1 cellular context compared by ENCODE assay signal in genomic region chrX:77785746-77786548, GRCh38.
TF ChIP-seq lines count a peak whose summit lies in the region.

Gene ATRX, minus strand, starts transcription at chrX:77786216. Its CDS starts 215 bp downstream, at chrX:77786001.

TF ChIP-seq in HepG2, 621 proteins besides CTCF, POLR2A, EP300 and RAD21 (continued from another document and continues in another):
- TF ChIP-seq ATF6 (CRISPR knock-in tag; conservative IDR thresholded peaks at IDR 0.05) (no peak), KDM4B (CRISPR knock-in tag; IDR thresholded peaks at IDR 0.05) (no peak), UBTF (CRISPR knock-in tag; IDR thresholded peaks at IDR 0.05) (peak; percentile 47), HDAC1 (CRISPR knock-in tag; IDR thresholded peaks at IDR 0.05) (peak; percentile 47; the same call in 1 of the 2 replicates), POLR2G (IDR thresholded peaks at IDR 0.05; ENCODE audit: low read depth, low read length) (peak; percentile 87), KLF16 (CRISPR knock-in tag; IDR thresholded peaks at IDR 0.05) (0 out of 4 replicates have a peak, but pooled peaks of 1 of the 2 experiments have one; percentile 58), PAXIP1 (CRISPR knock-in tag; conservative IDR thresholded peaks at IDR 0.05) (no peak), ZNF251 (CRISPR knock-in tag; IDR thresholded peaks at IDR 0.05) (no peak), PHF8 (CRISPR knock-in tag; IDR thresholded peaks at IDR 0.05) (peak; percentile 84), RBFOX2 (IDR thresholded peaks at IDR 0.05; ENCODE audit: low read depth, low read length) (peak; percentile 80), ATF1 (CRISPR knock-in tag; IDR thresholded peaks at IDR 0.05) (peak; percentile 67), ZGPAT (CRISPR knock-in tag; IDR thresholded peaks at IDR 0.05) (0 out of 2 replicates have a peak, but pooled peaks have one; percentile 45), CREB1 (IDR thresholded peaks at IDR 0.05) (peak; percentile 59), CREB1 (CRISPR knock-in tag; IDR thresholded peaks at IDR 0.05) (peak; percentile 92), HNF4A (CRISPR knock-in tag; IDR thresholded peaks at IDR 0.05) (no peak), GATAD1 (CRISPR knock-in tag; IDR thresholded peaks at IDR 0.05) (0 out of 2 replicates have a peak, but pooled peaks have one; percentile 43), IKZF5 (CRISPR knock-in tag; IDR thresholded peaks at IDR 0.05) (0 out of 2 replicates have a peak, but pooled peaks have one; percentile 38), ZNF770 (CRISPR knock-in tag; IDR thresholded peaks at IDR 0.05) (peak; percentile 64; the same call in 1 of the 2 replicates), PRDM10 (CRISPR knock-in tag; IDR thresholded peaks at IDR 0.05; ENCODE audit: low read depth) (peak; percentile 17; the same call in 1 of the 2 replicates), YEATS4 (CRISPR knock-in tag; IDR thresholded peaks at IDR 0.05; ENCODE audit: borderline replicate concordance) (peak; percentile 63; the same call in 1 of the 2 replicates), TFE3 (CRISPR knock-in tag; IDR thresholded peaks at IDR 0.05) (0 out of 2 replicates have a peak, but pooled peaks have one; percentile 31), GABPB1 (CRISPR knock-in tag; IDR thresholded peaks at IDR 0.05) (0 out of 2 replicates have a peak, but pooled peaks have one; percentile 34), PHF21A (CRISPR knock-in tag; IDR thresholded peaks at IDR 0.05) (no peak), ZNF430 (CRISPR knock-in tag; IDR thresholded peaks at IDR 0.05) (peak; percentile 63; the same call in 1 of the 2 replicates), ZNF501 (CRISPR knock-in tag; IDR thresholded peaks at IDR 0.05) (no peak), HNRNPLL (IDR thresholded peaks at IDR 0.05; ENCODE audit: low read depth, low read length, poor library complexity, severe bottlenecking) (peak; percentile 48), SALL1 (CRISPR knock-in tag; IDR thresholded peaks at IDR 0.05) (peak; percentile 45; the same call in 1 of the 2 replicates), ZNF800 (CRISPR knock-in tag; IDR thresholded peaks at IDR 0.05) (no peak), NFRKB (IDR thresholded peaks at IDR 0.05) (peak; percentile 79; the same call in 1 of the 2 replicates), ZFX (CRISPR knock-in tag; IDR thresholded peaks at IDR 0.05; ENCODE audit: low read depth) (peak; percentile 81), TAF1 (CRISPR knock-in tag; IDR thresholded peaks at IDR 0.05) (peak; percentile 88), ZBTB7B (CRISPR knock-in tag; IDR thresholded peaks at IDR 0.05) (0 out of 2 replicates have a peak, but pooled peaks have one; percentile 43), ZNF12 (CRISPR knock-in tag; IDR thresholded peaks at IDR 0.05) (0 out of 2 replicates have a peak, but pooled peaks have one; percentile 18)
